In the genomic region with DNA sequence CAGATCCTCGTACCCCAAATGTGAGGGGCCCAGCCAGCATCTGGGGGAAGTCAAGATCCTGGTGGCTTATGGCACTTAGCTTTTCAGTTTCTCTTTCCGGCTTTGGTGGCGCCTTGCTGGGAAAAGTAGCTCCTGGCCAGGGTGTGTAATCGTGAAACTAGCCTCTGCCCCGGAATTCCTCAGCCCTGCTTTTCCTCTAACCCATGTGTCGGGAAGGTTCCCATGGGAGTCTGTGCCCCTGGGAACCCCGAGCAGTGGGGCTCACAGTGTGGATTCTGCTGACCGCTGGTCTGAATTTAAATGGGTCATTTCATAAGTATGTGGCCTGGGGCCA, we compare ENCODE assay signal across 16 cellular contexts. TPM values are rescaled to one million over a fixed set of nuclear protein-coding genes. Genes with fewer than 3 reads are reported as not detected.
DNase-seq lines count a peak whose midpoint lies in the region; ATAC-seq and TF ChIP-seq lines count a peak whose summit lies in the region.
"Had no signal": no experiment of that assay in that cellular context is flagged by ENCODE, and none has a peak within 500 bp of the region (broad histone marks: within the 10 kb centered on the region; RNA-seq: fewer than 3 reads in every experiment).

No MANE protein-coding gene starts in this region.

- H3K27me3 ChIP-seq in liver (ENCODE audit: control insufficient read depth in 4 of 4, insufficient read depth in 4 of 4, low read length in 3 of 4) (no peaks in the 10 kb centered on the region), smooth muscle cell (ENCODE audit: low read depth) (no peaks in the 10 kb centered on the region)
- H3K27me3 ChIP-seq: tibial nerve had no signal

- H3K9me3 ChIP-seq in liver (ENCODE audit: control insufficient read depth in 4 of 4, low read length in 3 of 4) (no peaks in the 10 kb centered on the region), smooth muscle cell (replicated peaks; ENCODE audit: low read depth) (no peaks in the 10 kb centered on the region)
- H3K9me3 ChIP-seq: tibial nerve had no signal

- H3F3A ChIP-seq in smooth muscle cell (ENCODE audit: low read depth) = no peaks in the 10 kb centered on the region

- H3K27me3 Mint-ChIP-seq in activated T-cell treated with anti-CD3 and anti-CD28 coated beads, Interleukin-2, amount 50 U/mL, for 72 hours (ENCODE audit: low read depth) = peaks cover 5% of the 10 kb centered on the region
- H3K27me3 Mint-ChIP-seq in activated T-cell treated with anti-CD3 and anti-CD28 coated beads, Interleukin-2, amount 50 U/mL, for 4 hours (ENCODE audit: low read depth) = no peaks in the 10 kb centered on the region
- H3K27me3 Mint-ChIP-seq in T-cell = no peaks in the 10 kb centered on the region
- H3K27me3 Mint-ChIP-seq: activated B cell treated with CpG ODN at 0.5 μM for 24 hours had no signal

- H3K4me3 ChIP-seq in liver (ENCODE audit: low read depth in 1 of 3, low read length in 3 of 3) (peak overlapping the region in 2 of 3 donors; percentile 35 to 51), smooth muscle cell (no peak overlapping the region)

- peaks cover 8 to 43% (median 28%) of the 10 kb centered on the region in 4 donors for H3K4me1 ChIP-seq in liver (ENCODE audit: control insufficient read depth in 4 of 4, insufficient read depth in 4 of 4, low read length in 3 of 4)
- H3K4me1 ChIP-seq in smooth muscle cell (ENCODE audit: low read depth) = peaks cover 1% of the 10 kb centered on the region

- H3K79me2 ChIP-seq in smooth muscle cell (ENCODE audit: low read depth) = peaks cover 12% of the 10 kb centered on the region

- H3K27ac ChIP-seq in liver (ENCODE audit: low read depth in 1 of 2, low read length in 2 of 2) (peak overlapping the region; percentile 63 to 85), substantia nigra (ENCODE audit: low read depth, low read length, poor library complexity, severe bottlenecking) (peak overlapping the region; percentile 54), smooth muscle cell (ENCODE audit: low read depth) (no peak overlapping the region)

- no peak for ATAC-seq in activated T-cell treated with anti-CD3 and anti-CD28 coated beads, Interleukin-2, amount 50 U/mL, for 72 hours (replicated peaks in 1 of 2)
- no peak for ATAC-seq in activated T-cell treated with anti-CD3 and anti-CD28 coated beads, Interleukin-2, amount 50 U/mL, for 4 hours
- ATAC-seq in T-cell (replicated peaks in 1 of 4) (no peak), GM19455 (IDR thresholded peaks at IDR 0.05; ENCODE audit: unreplicated experiment) (no peak)

- peaks cover 69% of the 10 kb centered on the region for H3K4me1 Mint-ChIP-seq in activated T-cell treated with anti-CD3 and anti-CD28 coated beads, Interleukin-2, amount 50 U/mL, for 72 hours (ENCODE audit: low read depth)
- H3K4me1 Mint-ChIP-seq in activated T-cell treated with anti-CD3 and anti-CD28 coated beads, Interleukin-2, amount 50 U/mL, for 4 hours (ENCODE audit: low read depth) = peaks cover 45% of the 10 kb centered on the region
- H3K4me1 Mint-ChIP-seq in T-cell = peaks cover 43 to 52% (median 46%) of the 10 kb centered on the region in 3 donors

- no peaks in the 10 kb centered on the region for H3K9me3 Mint-ChIP-seq in activated T-cell treated with anti-CD3 and anti-CD28 coated beads, Interleukin-2, amount 50 U/mL, for 72 hours
- no peaks in the 10 kb centered on the region for H3K9me3 Mint-ChIP-seq in activated T-cell treated with anti-CD3 and anti-CD28 coated beads, Interleukin-2, amount 50 U/mL, for 4 hours
- no peaks in the 10 kb centered on the region for H3K9me3 Mint-ChIP-seq in T-cell
- H3K9me3 Mint-ChIP-seq: activated B cell treated with CpG ODN at 0.5 μM for 24 hours had no signal

- CTCF ChIA-PET in T-cell (lab: Charles Lee) = interaction anchor here in 1 of 2 donors (0.6 kb wide), 2 partner anchors 149 to 291 kb away, joined by 3 to 8 read pairs; no protein-coding TSS in a partner anchor

- H3K4me2 ChIP-seq in smooth muscle cell = no peak overlapping the region

- WGBS in liver = 23% methylated on average over 8 of the region's 8 CpGs
- 80% methylated on average over 8 of the region's 8 CpGs for WGBS in smooth muscle cell (ENCODE audit: low lambda C conversion rate)

- H4K20me1 ChIP-seq in smooth muscle cell (ENCODE audit: low read depth) = peaks cover 13% of the 10 kb centered on the region

- H2AFZ ChIP-seq in smooth muscle cell (ENCODE audit: low read depth) = no peak overlapping the region

- POLR2A ChIA-PET in T-cell (lab: Charles Lee) = interaction anchor here in 1 of 2 donors (0.6 kb wide), 1 partner anchor 145 kb away, joined by 4 read pairs; no protein-coding TSS in a partner anchor

- no peak for TF ChIP-seq RAD21 in liver (IDR thresholded peaks at IDR 0.05)

- H3K36me3 ChIP-seq in liver (ENCODE audit: control insufficient read depth in 4 of 4, insufficient read depth in 3 of 4, low read depth in 1 of 4, low read length in 3 of 4) = no peaks in the 10 kb centered on the region
- no peaks in the 10 kb centered on the region for H3K36me3 ChIP-seq in smooth muscle cell (ENCODE audit: low read depth)
- H3K36me3 ChIP-seq: tibial nerve had no signal

- peaks cover 8 to 9% of the 10 kb centered on the region in 2 donors for H3K36me3 Mint-ChIP-seq in activated T-cell treated with anti-CD3 and anti-CD28 coated beads, Interleukin-2, amount 50 U/mL, for 72 hours (ENCODE audit: insufficient read depth in 2 of 2)
- H3K36me3 Mint-ChIP-seq in activated T-cell treated with anti-CD3 and anti-CD28 coated beads, Interleukin-2, amount 50 U/mL, for 4 hours (ENCODE audit: insufficient read depth) = no peaks in the 10 kb centered on the region
- H3K36me3 Mint-ChIP-seq in T-cell = no peaks in the 10 kb centered on the region

- peak overlapping the region; percentile 14 for H3K27ac Mint-ChIP-seq in activated T-cell treated with anti-CD3 and anti-CD28 coated beads, Interleukin-2, amount 50 U/mL, for 72 hours
- peak overlapping the region; percentile 83 for H3K27ac Mint-ChIP-seq in T-cell

- no peak for DNase-seq in activated T-cell treated with anti-CD3 and anti-CD28 coated beads, Interleukin-2, amount 50 U/mL, for 72 hours
- DNase-seq in activated T-cell treated with anti-CD3 and anti-CD28 coated beads, Interleukin-2, amount 50 U/mL, for 4 hours = no peak
- no peak for DNase-seq in T-cell
- peak in 1 of 49 donors; percentile 25 for DNase-seq in substantia nigra (lab: John Stamatoyannopoulos, UW)
- DNase-seq in smooth muscle cell (lab: John Stamatoyannopoulos, UW; ENCODE audit: unreplicated experiment) = no peak
- no peak for DNase-seq in NCI-H774 (lab: John Stamatoyannopoulos, UW)
- DNase-seq: activated B cell treated with CpG ODN at 0.5 μM for 24 hours, activated gamma-delta T cell treated with Interleukin-2 at 50 U/mL for 16 hours, GDM1, NCI-H510A treated with DMSO at 0.1 percent for 48 hours, SHP77 treated with DMSO at 0.1 percent for 48 hours had no signal

- no peak for TF ChIP-seq CTCF in liver (IDR thresholded peaks at IDR 0.05; ENCODE audit: low read depth, low read length, missing input control)
- TF ChIP-seq CTCF in smooth muscle cell (IDR thresholded peaks at IDR 0.05; ENCODE audit: borderline replicate concordance, insufficient read depth, poor library complexity, severe bottlenecking) = no peak

- H3K9ac ChIP-seq in liver (ENCODE audit: low read depth in 1 of 2, low read length in 2 of 2) = peak overlapping the region in 1 of 2 donors; percentile 42
- no peak overlapping the region for H3K9ac ChIP-seq in smooth muscle cell (ENCODE audit: low read depth)

- H3K4me3 Mint-ChIP-seq in activated T-cell treated with anti-CD3 and anti-CD28 coated beads, Interleukin-2, amount 50 U/mL, for 72 hours = peak overlapping the region; percentile 23 to 70
- H3K4me3 Mint-ChIP-seq in activated T-cell treated with anti-CD3 and anti-CD28 coated beads, Interleukin-2, amount 50 U/mL, for 4 hours = no peak overlapping the region
- peak overlapping the region in 1 of 3 donors; percentile 18 for H3K4me3 Mint-ChIP-seq in T-cell

TF ChIP-seq in liver, 16 proteins besides CTCF, POLR2A, EP300 and RAD21 (continues in another document):
- TF ChIP-seq TAF1 (conservative IDR thresholded peaks at IDR 0.05) (no peak), NR2F2 (IDR thresholded peaks at IDR 0.05) (no peak), FOXA2 (IDR thresholded peaks at IDR 0.05) (no peak), ATF3 (IDR thresholded peaks at IDR 0.05) (no peak), HNF4G (IDR thresholded peaks at IDR 0.05) (no peak)

RNA-seq across cellular contexts. Expression of gene SOCS1, which starts 3.3 kb away (rescaled TPM):
- total RNA-seq in activated T-cell treated with anti-CD3 and anti-CD28 coated beads, Interleukin-2, amount 50 U/mL, for 72 hours = 100 to 1,000 TPM in 1 of 2 donors, 10 to 100 TPM in 1; 93.7 to 126 TPM
- total RNA-seq in activated T-cell treated with anti-CD3 and anti-CD28 coated beads, Interleukin-2, amount 50 U/mL, for 4 hours = 100 to 1,000 TPM; 112 to 148 (median 114) TPM
- total RNA-seq in T-cell (10 to 100 TPM; 49.2 to 67.2 (median 54.5) TPM), liver (10 to 100 TPM in 1 of 2 donors, 1 to 10 TPM in 1; 1.8 to 10.9 TPM), smooth muscle cell (3.5 and 6.1 TPM in 2 replicates)
- polyA plus RNA-seq in liver (1 to 10 TPM; 2.2 to 2.5 TPM), smooth muscle cell (17.6 and 18.7 TPM in 2 replicates)

RNA-seq across cellular contexts. Expression of gene TNP2, which starts 9.9 kb away (rescaled TPM):
- total RNA-seq in activated T-cell treated with anti-CD3 and anti-CD28 coated beads, Interleukin-2, amount 50 U/mL, for 72 hours = not detected
- not detected for total RNA-seq in activated T-cell treated with anti-CD3 and anti-CD28 coated beads, Interleukin-2, amount 50 U/mL, for 4 hours
- total RNA-seq in T-cell (not detected), liver (not detected), smooth muscle cell (not detected in 2 replicates)
- polyA plus RNA-seq in liver (not detected), smooth muscle cell (not detected in 2 replicates)
- total RNA-seq: activated B cell treated with CpG ODN at 0.5 μM for 24 hours, dermis microvascular lymphatic vessel endothelial cell, posterior vena cava, tibial nerve had no signal

RNA-seq across cellular contexts. Expression of gene PRM3, which starts 14.2 kb away (rescaled TPM):
- not detected for total RNA-seq in activated T-cell treated with anti-CD3 and anti-CD28 coated beads, Interleukin-2, amount 50 U/mL, for 72 hours
- total RNA-seq in activated T-cell treated with anti-CD3 and anti-CD28 coated beads, Interleukin-2, amount 50 U/mL, for 4 hours = not detected
- not detected for total RNA-seq in T-cell
- total RNA-seq in liver = not detected
- polyA plus RNA-seq in liver = not detected
- not detected in 2 replicates for total RNA-seq in smooth muscle cell
- polyA plus RNA-seq in smooth muscle cell = not detected in 2 replicates
- total RNA-seq: activated B cell treated with CpG ODN at 0.5 μM for 24 hours, dermis microvascular lymphatic vessel endothelial cell, posterior vena cava, tibial nerve had no signal

RNA-seq across cellular contexts. Expression of gene PRM2, which starts 17.0 kb away (rescaled TPM):
- total RNA-seq in activated T-cell treated with anti-CD3 and anti-CD28 coated beads, Interleukin-2, amount 50 U/mL, for 72 hours = not detected
- total RNA-seq in activated T-cell treated with anti-CD3 and anti-CD28 coated beads, Interleukin-2, amount 50 U/mL, for 4 hours = not detected
- total RNA-seq in T-cell (not detected), liver (not detected), smooth muscle cell (not detected in 2 replicates)
- polyA plus RNA-seq in liver (not detected), smooth muscle cell (not detected in 2 replicates)
- total RNA-seq: activated B cell treated with CpG ODN at 0.5 μM for 24 hours, dermis microvascular lymphatic vessel endothelial cell, posterior vena cava, tibial nerve had no signal

RNA-seq across cellular contexts. Expression of gene PRM1, which starts 21.9 kb away (rescaled TPM):
- total RNA-seq in activated T-cell treated with anti-CD3 and anti-CD28 coated beads, Interleukin-2, amount 50 U/mL, for 72 hours = not detected
- total RNA-seq in activated T-cell treated with anti-CD3 and anti-CD28 coated beads, Interleukin-2, amount 50 U/mL, for 4 hours = not detected
- not detected for total RNA-seq in T-cell
- not detected for total RNA-seq in liver
- not detected for polyA plus RNA-seq in liver
- not detected in 2 replicates for total RNA-seq in smooth muscle cell
- not detected in 2 replicates for polyA plus RNA-seq in smooth muscle cell
- total RNA-seq: activated B cell treated with CpG ODN at 0.5 μM for 24 hours, dermis microvascular lymphatic vessel endothelial cell, posterior vena cava, tibial nerve had no signal
